17 cellular contexts compared by ENCODE assay signal in genomic region chr1:193283026-193283425, GRCh38.
DNase-seq lines count a peak whose midpoint lies in the region; ATAC-seq, FAIRE-seq and TF ChIP-seq lines count a peak whose summit lies in the region.
"Had no signal": no experiment of that assay in that cellular context is flagged by ENCODE, and none has a peak within 500 bp of the region (broad histone marks: within the 10 kb centered on the region; RNA-seq: fewer than 3 reads in every experiment).

No MANE protein-coding gene starts in this region.

- in situ Hi-C loops in GM12878 (cut with MboI) = no loop called here

- H3K18ac ChIP-seq in mesendoderm (ENCODE audit: low read length) = no peak overlapping the region

- H2BK5ac ChIP-seq in mesendoderm (ENCODE audit: low read length) = no peak overlapping the region

- H3K4me3 ChIP-seq in HUES48 (ENCODE audit: low read depth, low read length) = no peak overlapping the region
- no peak overlapping the region for H3K4me3 ChIP-seq in GM12878
- no peak overlapping the region for H3K4me3 ChIP-seq in mesendoderm (ENCODE audit: low read length)
- H3K4me3 ChIP-seq: left lung, SK-N-MC had no signal

- H3K27ac Mint-ChIP-seq in activated naive CD8-positive, alpha-beta T cell treated with anti-CD3 and anti-CD28 coated beads, Interleukin-2, amount 50 U/mL, for 24 hours = no peak overlapping the region
- H3K27ac Mint-ChIP-seq: activated naive CD4-positive, alpha-beta T cell treated with anti-CD3 and anti-CD28 coated beads, Interleukin-2, amount 10 ng/mL, durations not matched to agents 7 days and 5 days; nephron; stimulated activated memory B cell treated with anti-CD40 and anti-IgM and Interleukin-4, amounts not matched to agents 10 μg/mL and 1 μg/mL and 100 μg/mL, for 72 hours had no signal

- intact Hi-C loops in GM12878 (cut with micrococcal nuclease; ENCODE audit: unreplicated experiment) = no loop called here

- FAIRE-seq in GM12878 (lab: Jason Lieb, UNC) = no peak

- peaks cover 7% of the 10 kb centered on the region for H3K4me1 Mint-ChIP-seq in activated naive CD8-positive, alpha-beta T cell treated with anti-CD3 and anti-CD28 coated beads, Interleukin-2, amount 50 U/mL, for 24 hours
- H3K4me1 Mint-ChIP-seq: stimulated activated memory B cell treated with anti-CD40 and anti-IgM and Interleukin-4, amounts not matched to agents 10 μg/mL and 1 μg/mL and 100 μg/mL, for 72 hours had no signal

- no peaks in the 10 kb centered on the region for H3K27me3 Mint-ChIP-seq in activated naive CD8-positive, alpha-beta T cell treated with anti-CD3 and anti-CD28 coated beads, Interleukin-2, amount 50 U/mL, for 24 hours
- H3K27me3 Mint-ChIP-seq: activated naive CD4-positive, alpha-beta T cell treated with anti-CD3 and anti-CD28 coated beads, Interleukin-2, amount 10 ng/mL, durations not matched to agents 7 days and 5 days; CD4-positive, alpha-beta memory T cell; stimulated activated memory B cell treated with anti-CD40 and anti-IgM and Interleukin-4, amounts not matched to agents 10 μg/mL and 1 μg/mL and 100 μg/mL, for 72 hours had no signal

- H3K79me2 ChIP-seq in GM12878 (ENCODE audit: control insufficient read depth, insufficient read depth, low read length) = no peaks in the 10 kb centered on the region
- no peaks in the 10 kb centered on the region for H3K79me2 ChIP-seq in mesendoderm (ENCODE audit: control insufficient read depth, insufficient read depth, low read length)

- TF ChIP-seq POLR2A in GM12878 (IDR thresholded peaks at IDR 0.05; ENCODE audit: low read depth, low read length) = no peak

- H3K9ac ChIP-seq in HUES48 (ENCODE audit: low read depth, low read length) = no peak overlapping the region
- no peak overlapping the region for H3K9ac ChIP-seq in GM12878 (ENCODE audit: control insufficient read depth, insufficient read depth, low read length)
- H3K9ac ChIP-seq in mesendoderm (ENCODE audit: low read length) = no peak overlapping the region

- H2BK15ac ChIP-seq in mesendoderm (replicated peaks; ENCODE audit: low read depth) = no peak overlapping the region

- no peak overlapping the region for H3K4me3 Mint-ChIP-seq in activated naive CD8-positive, alpha-beta T cell treated with anti-CD3 and anti-CD28 coated beads, Interleukin-2, amount 50 U/mL, for 24 hours
- H3K4me3 Mint-ChIP-seq: activated naive CD4-positive, alpha-beta T cell treated with anti-CD3 and anti-CD28 coated beads, Interleukin-2, amount 10 ng/mL, durations not matched to agents 7 days and 5 days; CD4-positive, alpha-beta memory T cell; nephron; stimulated activated memory B cell treated with anti-CD40 and anti-IgM and Interleukin-4, amounts not matched to agents 10 μg/mL and 1 μg/mL and 100 μg/mL, for 72 hours had no signal

- H3K4ac ChIP-seq in mesendoderm (ENCODE audit: low read depth, low read length) = no peak overlapping the region

- no peak for TF ChIP-seq EP300 in GM12878 (IDR thresholded peaks at IDR 0.05; ENCODE audit: borderline replicate concordance in 1 of 2, control insufficient read depth in 1 of 2, low read depth in 2 of 2, low read length in 2 of 2)

- SMC1A ChIA-PET in GM12878 (lab: Charles Lee; ENCODE audit: uncharacterized antibody, unreplicated experiment) = interaction anchor here (0.9 kb wide), 1 partner anchor 8 kb away, joined by 3 read pairs; no protein-coding TSS in a partner anchor

- H4K20me1 ChIP-seq in GM12878 (ENCODE audit: control insufficient read depth, insufficient read depth) = no peaks in the 10 kb centered on the region

- H3K36me3 ChIP-seq in HUES48 (ENCODE audit: control insufficient read depth, insufficient read depth, low read length) = no peaks in the 10 kb centered on the region
- H3K36me3 ChIP-seq in GM12878 (ENCODE audit: control insufficient read depth in 2 of 2, insufficient read depth in 2 of 2, low read length in 1 of 2) = no peaks in the 10 kb centered on the region
- H3K36me3 ChIP-seq in mesendoderm (ENCODE audit: control insufficient read depth, insufficient read depth, low read length) = no peaks in the 10 kb centered on the region
- H3K36me3 ChIP-seq: left lung, WERI-Rb-1 had no signal

- TF ChIP-seq CTCF in C4-2B (conservative IDR thresholded peaks at IDR 0.05) = no peak
- no peak for TF ChIP-seq CTCF in GM12878 (IDR thresholded peaks at IDR 0.05 in 2 of 3, conservative IDR thresholded peaks at IDR 0.05 in 1 of 3; ENCODE audit: control insufficient read depth in 2 of 3, extremely low read depth in 1 of 3, insufficient read depth in 1 of 3, low read depth in 3 of 3, low read length in 3 of 3)

- H3K4me2 ChIP-seq in GM12878 (ENCODE audit: control insufficient read depth, insufficient read depth) = no peak overlapping the region
- H3K4me2 ChIP-seq in mesendoderm (ENCODE audit: low read length) = no peak overlapping the region

- no peak overlapping the region for H2AFZ ChIP-seq in GM12878 (ENCODE audit: control insufficient read depth, low read depth, low read length)

- RAD21 ChIA-PET in GM12878 (lab: Charles Lee; ENCODE audit: unreplicated experiment) = interaction anchor here (1.3 kb wide), 1 partner anchor 98 kb away, joined by 4 read pairs; no protein-coding TSS in a partner anchor

- peaks cover 6% of the 10 kb centered on the region for H3K9me3 Mint-ChIP-seq in activated naive CD8-positive, alpha-beta T cell treated with anti-CD3 and anti-CD28 coated beads, Interleukin-2, amount 50 U/mL, for 24 hours
- H3K9me3 Mint-ChIP-seq: activated naive CD4-positive, alpha-beta T cell treated with anti-CD3 and anti-CD28 coated beads, Interleukin-2, amount 10 ng/mL, durations not matched to agents 7 days and 5 days had no signal

- CTCF ChIA-PET in GM12878 (lab: Yijun Ruan, JAX) = interaction anchor here (1.2 kb wide), 1 partner anchor 98 kb away, joined by 3 read pairs; no protein-coding TSS in a partner anchor

- ATAC-seq in GM12878 = peak; percentile 30
- no peak for ATAC-seq in HG02884 (IDR thresholded peaks at IDR 0.05; ENCODE audit: unreplicated experiment)
- ATAC-seq in activated naive CD8-positive, alpha-beta T cell treated with anti-CD3 and anti-CD28 coated beads, Interleukin-2, amount 50 U/mL, for 24 hours = no peak
- ATAC-seq: left lung; stimulated activated memory B cell treated with anti-CD40 and anti-IgM and Interleukin-4, amounts not matched to agents 10 μg/mL and 1 μg/mL and 100 μg/mL, for 72 hours had no signal

- BruUV-seq in GM12878 (replicated peaks; lab: Mats Ljungman, UMichigan) = no TSS peak

- POLR2A ChIA-PET in GM12878 (lab: Charles Lee) = no interaction called here

- H3K27me3 ChIP-seq in HUES48 (ENCODE audit: control insufficient read depth, insufficient read depth, low read length) = no peaks in the 10 kb centered on the region
- no peaks in the 10 kb centered on the region for H3K27me3 ChIP-seq in GM12878 (replicated peaks in 1 of 2; ENCODE audit: control insufficient read depth in 2 of 2, insufficient read depth in 2 of 2, low read length in 1 of 2)
- no peaks in the 10 kb centered on the region for H3K27me3 ChIP-seq in mesendoderm (ENCODE audit: insufficient read depth, low read length, poor library complexity)
- H3K27me3 ChIP-seq: left lung had no signal

- no peak for TF ChIP-seq RAD21 in GM12878 (IDR thresholded peaks at IDR 0.05; ENCODE audit: insufficient read depth, low read depth, low read length)

- no peak for DNase-seq in GM12878 (ENCODE audit: low read depth, low spot score)
- peak; percentile 79 for DNase-seq in mesendoderm
- no peak for DNase-seq in NCI-H345 treated with DMSO at 0.1 percent for 48 hours (lab: John Stamatoyannopoulos, UW; ENCODE audit: unreplicated experiment)
- no peak for DNase-seq in NCI-H1092 treated with DMSO at 0.1 percent for 48 hours (lab: John Stamatoyannopoulos, UW)
- DNase-seq in activated naive CD8-positive, alpha-beta T cell treated with anti-CD3 and anti-CD28 coated beads, Interleukin-2, amount 50 U/mL, for 24 hours = no peak
- DNase-seq: activated naive CD4-positive, alpha-beta T cell treated with anti-CD3 and anti-CD28 coated beads, Interleukin-2, amount 10 ng/mL, durations not matched to agents 7 days and 5 days; CD4-positive, alpha-beta memory T cell; hippocampal formation; left lung; MM.1S; WERI-Rb-1 had no signal

- peaks cover 4% of the 10 kb centered on the region for H3K36me3 Mint-ChIP-seq in activated naive CD8-positive, alpha-beta T cell treated with anti-CD3 and anti-CD28 coated beads, Interleukin-2, amount 50 U/mL, for 24 hours (ENCODE audit: low read depth)

- H3K27ac ChIP-seq in C4-2B (peak overlapping the region; percentile 28; the same call in 1 of the 2 replicates), HUES48 (ENCODE audit: low read depth, low read length) (peak overlapping the region; percentile 28), GM12878 (ENCODE audit: control insufficient read depth, insufficient read depth) (no peak overlapping the region), mesendoderm (ENCODE audit: low read depth, low read length) (no peak overlapping the region)
- H3K27ac ChIP-seq: left lung, SK-N-MC, WERI-Rb-1 had no signal

- WGBS in GM12878 (ENCODE audit: insufficient coverage, insufficient replicate concordance, low lambda C conversion rate, missing lambda C conversion rate) = 95% methylated on average over 1 of the region's 1 CpG
- no CpG with 5 or more reads among the region's 1 CpG for WGBS in mesendoderm (ENCODE audit: extremely low coverage, insufficient coverage, low lambda C conversion rate)

- H3K4me1 ChIP-seq in HUES48 (ENCODE audit: control insufficient read depth, insufficient read depth, low read length) (peaks cover 10% of the 10 kb centered on the region), GM12878 (ENCODE audit: control insufficient read depth, insufficient read depth, low read length) (no peaks in the 10 kb centered on the region), mesendoderm (ENCODE audit: control insufficient read depth, low read depth, low read length) (no peaks in the 10 kb centered on the region)
- H3K4me1 ChIP-seq: left lung had no signal

- no peak overlapping the region for H3K56ac ChIP-seq in mesendoderm (ENCODE audit: low read length)

- H3K9me3 ChIP-seq in HUES48 (ENCODE audit: control insufficient read depth, insufficient read depth, low read length) = no peaks in the 10 kb centered on the region
- no peaks in the 10 kb centered on the region for H3K9me3 ChIP-seq in GM12878 (replicated peaks; ENCODE audit: control insufficient read depth, insufficient read depth, low read length)
- H3K9me3 ChIP-seq: left lung had no signal

- no peaks in the 10 kb centered on the region for H3K79me1 ChIP-seq in mesendoderm (ENCODE audit: low read length)

- no peak overlapping the region for H4K8ac ChIP-seq in mesendoderm (ENCODE audit: low read depth, low read length)

- H4K5ac ChIP-seq in mesendoderm (ENCODE audit: low read length) = no peak overlapping the region

- H2BK120ac ChIP-seq in mesendoderm (ENCODE audit: low read depth, low read length) = no peak overlapping the region

- H3K23ac ChIP-seq in mesendoderm (ENCODE audit: low read length) = no peak overlapping the region

- no peak overlapping the region for H2AK5ac ChIP-seq in mesendoderm (ENCODE audit: low read length)

TF ChIP-seq in GM12878, 131 proteins besides CTCF, POLR2A, EP300 and RAD21 (continues in another document):
- TF ChIP-seq RBBP5 (conservative IDR thresholded peaks at IDR 0.05) = no peak

Comparison
In these comparisons a context has a peak if more than half of its experiments do, and no peak if none do; other contexts are left out.
1. H3K27ac ChIP-seq: peak in C4-2B (single experiment) and HUES48 (single experiment); none in GM12878 (single experiment) and mesendoderm (single experiment).